Comparison of ENCODE assay signal across 1 cellular context in the genomic region with DNA sequence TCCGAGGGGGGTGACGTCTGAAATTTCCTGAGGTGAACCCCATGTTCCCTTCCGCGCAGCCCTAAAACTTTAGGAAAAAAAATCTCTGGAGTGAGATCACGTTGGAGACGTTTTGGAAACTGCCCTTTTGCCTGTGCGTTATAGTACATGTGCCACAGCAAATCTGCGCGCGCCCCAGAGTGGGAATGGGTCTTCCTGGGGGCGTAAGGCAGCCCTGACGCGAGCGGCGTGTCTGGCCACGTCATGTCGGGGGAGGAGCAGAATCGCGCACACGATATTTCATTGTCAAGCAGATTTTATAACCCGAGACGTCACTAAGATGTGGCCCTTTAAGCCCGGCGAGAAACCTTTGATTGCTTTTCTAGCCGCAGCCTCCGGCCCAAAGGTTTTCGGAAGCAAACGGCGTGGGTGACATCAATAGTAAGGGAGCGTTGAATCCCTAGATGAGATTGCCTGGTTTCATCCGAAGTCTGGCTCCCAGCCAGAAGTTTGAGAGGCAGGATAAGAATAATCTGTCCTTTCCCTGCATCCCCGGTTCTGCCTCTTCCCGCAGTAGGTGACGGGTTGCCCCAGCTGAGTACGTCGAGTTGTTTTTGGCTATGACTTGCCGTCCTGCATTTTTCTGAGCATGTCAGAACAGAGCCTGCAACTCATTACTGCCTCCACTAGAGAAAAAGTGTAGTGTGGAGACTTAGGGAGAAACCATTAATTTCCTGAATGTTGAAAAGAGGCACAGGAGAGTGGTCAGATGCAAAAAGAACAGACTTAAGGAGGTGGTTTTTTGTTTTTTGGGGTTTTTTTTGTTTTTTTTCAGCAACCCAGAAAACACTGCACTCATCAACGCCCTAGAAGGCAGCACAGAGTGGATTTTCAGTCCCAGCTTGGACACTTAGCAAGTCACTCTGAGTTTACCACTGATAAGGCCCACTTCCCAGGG.
A peak's percentile ranks its signal among the peaks of the same experiment; 100 is the strongest.
TF ChIP-seq lines count a peak whose summit lies in the region.

No MANE protein-coding gene starts in this region.

TF ChIP-seq in HEK293, 187 proteins besides CTCF, POLR2A, EP300 and RAD21 (continued from another document and continues in another):
- TF ChIP-seq HOXA7 (CRISPR knock-in tag; IDR thresholded peaks at IDR 0.05; ENCODE audit: borderline replicate concordance) = no peak
- TF ChIP-seq ZNF133 (tag by site-specific recombination; IDR thresholded peaks at IDR 0.05) = no peak
- no peak for TF ChIP-seq ZNF776 (tag by site-specific recombination; IDR thresholded peaks at IDR 0.05; ENCODE audit: borderline replicate concordance)
- TF ChIP-seq ZNF416 (tag by site-specific recombination; IDR thresholded peaks at IDR 0.05) = no peak
- TF ChIP-seq ZNF202 (tag by site-specific recombination; IDR thresholded peaks at IDR 0.05; ENCODE audit: borderline replicate concordance) = no peak
- TF ChIP-seq, protein P1, sequence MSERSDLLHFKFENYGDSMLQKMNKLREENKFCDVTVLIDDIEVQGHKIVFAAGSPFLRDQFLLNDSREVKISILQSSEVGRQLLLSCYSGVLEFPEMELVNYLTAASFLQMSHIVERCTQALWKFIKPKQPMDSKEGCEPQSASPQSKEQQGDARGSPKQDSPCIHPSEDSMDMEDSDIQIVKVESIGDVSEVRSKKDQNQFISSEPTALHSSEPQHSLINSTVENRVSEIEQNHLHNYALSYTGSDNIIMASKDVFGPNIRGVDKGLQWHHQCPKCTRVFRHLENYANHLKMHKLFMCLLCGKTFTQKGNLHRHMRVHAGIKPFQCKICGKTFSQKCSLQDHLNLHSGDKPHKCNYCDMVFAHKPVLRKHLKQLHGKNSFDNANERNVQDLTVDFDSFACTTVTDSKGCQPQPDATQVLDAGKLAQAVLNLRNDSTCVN (tag by site-specific recombination; optimal IDR thresholded peaks at IDR 0.05) = peak; percentile 51
- TF ChIP-seq ZNF214 (tag by site-specific recombination; IDR thresholded peaks at IDR 0.05; ENCODE audit: borderline replicate concordance) = no peak
- TF ChIP-seq ZNF585B (tag by site-specific recombination; IDR thresholded peaks at IDR 0.05) = no peak
- no peak for TF ChIP-seq ZNF23 (tag by site-specific recombination; IDR thresholded peaks at IDR 0.05; ENCODE audit: borderline replicate concordance)
- TF ChIP-seq ZNF707 (tag by site-specific recombination; IDR thresholded peaks at IDR 0.05) = no peak
- TF ChIP-seq, protein P2, sequence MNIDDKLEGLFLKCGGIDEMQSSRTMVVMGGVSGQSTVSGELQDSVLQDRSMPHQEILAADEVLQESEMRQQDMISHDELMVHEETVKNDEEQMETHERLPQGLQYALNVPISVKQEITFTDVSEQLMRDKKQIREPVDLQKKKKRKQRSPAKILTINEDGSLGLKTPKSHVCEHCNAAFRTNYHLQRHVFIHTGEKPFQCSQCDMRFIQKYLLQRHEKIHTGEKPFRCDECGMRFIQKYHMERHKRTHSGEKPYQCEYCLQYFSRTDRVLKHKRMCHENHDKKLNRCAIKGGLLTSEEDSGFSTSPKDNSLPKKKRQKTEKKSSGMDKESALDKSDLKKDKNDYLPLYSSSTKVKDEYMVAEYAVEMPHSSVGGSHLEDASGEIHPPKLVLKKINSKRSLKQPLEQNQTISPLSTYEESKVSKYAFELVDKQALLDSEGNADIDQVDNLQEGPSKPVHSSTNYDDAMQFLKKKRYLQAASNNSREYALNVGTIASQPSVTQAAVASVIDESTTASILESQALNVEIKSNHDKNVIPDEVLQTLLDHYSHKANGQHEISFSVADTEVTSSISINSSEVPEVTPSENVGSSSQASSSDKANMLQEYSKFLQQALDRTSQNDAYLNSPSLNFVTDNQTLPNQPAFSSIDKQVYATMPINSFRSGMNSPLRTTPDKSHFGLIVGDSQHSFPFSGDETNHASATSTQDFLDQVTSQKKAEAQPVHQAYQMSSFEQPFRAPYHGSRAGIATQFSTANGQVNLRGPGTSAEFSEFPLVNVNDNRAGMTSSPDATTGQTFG (tag by site-specific recombination; IDR thresholded peaks at IDR 0.05; ENCODE audit: borderline replicate concordance) = no peak
- TF ChIP-seq ZNF558 (tag by site-specific recombination; IDR thresholded peaks at IDR 0.05) = 0 out of 2 replicates have a peak, but pooled peaks have one; percentile 15
- peak; percentile 34; the same call in 1 of the 2 replicates for TF ChIP-seq ZNF335 (tag by site-specific recombination; conservative IDR thresholded peaks at IDR 0.05)
- no peak for TF ChIP-seq GLI4 (tag by site-specific recombination; IDR thresholded peaks at IDR 0.05)
- TF ChIP-seq REPIN1 (tag by site-specific recombination; IDR thresholded peaks at IDR 0.05; ENCODE audit: low read depth) = no peak
- TF ChIP-seq, protein P3, sequence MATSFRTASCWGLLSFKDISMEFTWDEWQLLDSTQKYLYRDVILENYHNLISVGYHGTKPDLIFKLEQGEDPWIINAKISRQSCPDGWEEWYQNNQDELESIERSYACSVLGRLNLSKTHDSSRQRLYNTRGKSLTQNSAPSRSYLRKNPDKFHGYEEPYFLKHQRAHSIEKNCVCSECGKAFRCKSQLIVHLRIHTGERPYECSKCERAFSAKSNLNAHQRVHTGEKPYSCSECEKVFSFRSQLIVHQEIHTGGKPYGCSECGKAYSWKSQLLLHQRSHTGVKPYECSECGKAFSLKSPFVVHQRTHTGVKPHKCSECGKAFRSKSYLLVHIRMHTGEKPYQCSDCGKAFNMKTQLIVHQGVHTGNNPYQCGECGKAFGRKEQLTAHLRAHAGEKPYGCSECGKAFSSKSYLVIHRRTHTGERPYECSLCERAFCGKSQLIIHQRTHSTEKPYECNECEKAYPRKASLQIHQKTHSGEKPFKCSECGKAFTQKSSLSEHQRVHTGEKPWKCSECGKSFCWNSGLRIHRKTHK (tag by site-specific recombination; IDR thresholded peaks at IDR 0.05) = no peak
- no peak for TF ChIP-seq ZSCAN23 (tag by site-specific recombination; IDR thresholded peaks at IDR 0.05)
- TF ChIP-seq, protein P4, sequence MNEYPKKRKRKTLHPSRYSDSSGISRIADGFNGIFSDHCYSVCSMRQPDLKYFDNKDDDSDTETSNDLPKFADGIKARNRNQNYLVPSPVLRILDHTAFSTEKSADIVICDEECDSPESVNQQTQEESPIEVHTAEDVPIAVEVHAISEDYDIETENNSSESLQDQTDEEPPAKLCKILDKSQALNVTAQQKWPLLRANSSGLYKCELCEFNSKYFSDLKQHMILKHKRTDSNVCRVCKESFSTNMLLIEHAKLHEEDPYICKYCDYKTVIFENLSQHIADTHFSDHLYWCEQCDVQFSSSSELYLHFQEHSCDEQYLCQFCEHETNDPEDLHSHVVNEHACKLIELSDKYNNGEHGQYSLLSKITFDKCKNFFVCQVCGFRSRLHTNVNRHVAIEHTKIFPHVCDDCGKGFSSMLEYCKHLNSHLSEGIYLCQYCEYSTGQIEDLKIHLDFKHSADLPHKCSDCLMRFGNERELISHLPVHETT (tag by site-specific recombination; IDR thresholded peaks at IDR 0.05) = no peak; the same call in 1 of the 2 replicates
- no peak for TF ChIP-seq ZNF549 (tag by site-specific recombination; IDR thresholded peaks at IDR 0.05)
- TF ChIP-seq, protein P5, sequence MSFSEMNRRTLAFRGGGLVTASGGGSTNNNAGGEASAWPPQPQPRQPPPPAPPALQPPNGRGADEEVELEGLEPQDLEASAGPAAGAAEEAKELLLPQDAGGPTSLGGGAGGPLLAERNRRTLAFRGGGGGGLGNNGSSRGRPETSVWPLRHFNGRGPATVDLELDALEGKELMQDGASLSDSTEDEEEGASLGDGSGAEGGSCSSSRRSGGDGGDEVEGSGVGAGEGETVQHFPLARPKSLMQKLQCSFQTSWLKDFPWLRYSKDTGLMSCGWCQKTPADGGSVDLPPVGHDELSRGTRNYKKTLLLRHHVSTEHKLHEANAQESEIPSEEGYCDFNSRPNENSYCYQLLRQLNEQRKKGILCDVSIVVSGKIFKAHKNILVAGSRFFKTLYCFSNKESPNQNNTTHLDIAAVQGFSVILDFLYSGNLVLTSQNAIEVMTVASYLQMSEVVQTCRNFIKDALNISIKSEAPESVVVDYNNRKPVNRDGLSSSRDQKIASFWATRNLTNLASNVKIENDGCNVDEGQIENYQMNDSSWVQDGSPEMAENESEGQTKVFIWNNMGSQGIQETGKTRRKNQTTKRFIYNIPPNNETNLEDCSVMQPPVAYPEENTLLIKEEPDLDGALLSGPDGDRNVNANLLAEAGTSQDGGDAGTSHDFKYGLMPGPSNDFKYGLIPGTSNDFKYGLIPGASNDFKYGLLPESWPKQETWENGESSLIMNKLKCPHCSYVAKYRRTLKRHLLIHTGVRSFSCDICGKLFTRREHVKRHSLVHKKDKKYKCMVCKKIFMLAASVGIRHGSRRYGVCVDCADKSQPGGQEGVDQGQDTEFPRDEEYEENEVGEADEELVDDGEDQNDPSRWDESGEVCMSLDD (tag by site-specific recombination; IDR thresholded peaks at IDR 0.05) = no peak
- TF ChIP-seq, protein P6, sequence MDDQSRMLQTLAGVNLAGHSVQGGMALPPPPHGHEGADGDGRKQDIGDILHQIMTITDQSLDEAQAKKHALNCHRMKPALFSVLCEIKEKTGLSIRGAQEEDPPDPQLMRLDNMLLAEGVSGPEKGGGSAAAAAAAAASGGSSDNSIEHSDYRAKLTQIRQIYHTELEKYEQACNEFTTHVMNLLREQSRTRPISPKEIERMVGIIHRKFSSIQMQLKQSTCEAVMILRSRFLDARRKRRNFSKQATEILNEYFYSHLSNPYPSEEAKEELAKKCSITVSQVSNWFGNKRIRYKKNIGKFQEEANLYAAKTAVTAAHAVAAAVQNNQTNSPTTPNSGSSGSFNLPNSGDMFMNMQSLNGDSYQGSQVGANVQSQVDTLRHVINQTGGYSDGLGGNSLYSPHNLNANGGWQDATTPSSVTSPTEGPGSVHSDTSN (CRISPR knock-in tag; IDR thresholded peaks at IDR 0.05) = peak; percentile 52; the same call in 1 of the 2 replicates
- TF ChIP-seq ZNF24 (tag by site-specific recombination; IDR thresholded peaks at IDR 0.05) = no peak
- TF ChIP-seq KLF8 (tag by site-specific recombination; IDR thresholded peaks at IDR 0.05) = peak; percentile 86; the same call in 1 of the 2 replicates
- TF ChIP-seq ZSCAN30 (tag by site-specific recombination; IDR thresholded peaks at IDR 0.05) = no peak; the same call in 1 of the 2 replicates
- TF ChIP-seq ZNF274 (IDR thresholded peaks at IDR 0.05; ENCODE audit: low read length) = no peak
- no peak for TF ChIP-seq ZNF274 (tag by site-specific recombination; IDR thresholded peaks at IDR 0.05; ENCODE audit: borderline replicate concordance)
- TF ChIP-seq, protein P7, sequence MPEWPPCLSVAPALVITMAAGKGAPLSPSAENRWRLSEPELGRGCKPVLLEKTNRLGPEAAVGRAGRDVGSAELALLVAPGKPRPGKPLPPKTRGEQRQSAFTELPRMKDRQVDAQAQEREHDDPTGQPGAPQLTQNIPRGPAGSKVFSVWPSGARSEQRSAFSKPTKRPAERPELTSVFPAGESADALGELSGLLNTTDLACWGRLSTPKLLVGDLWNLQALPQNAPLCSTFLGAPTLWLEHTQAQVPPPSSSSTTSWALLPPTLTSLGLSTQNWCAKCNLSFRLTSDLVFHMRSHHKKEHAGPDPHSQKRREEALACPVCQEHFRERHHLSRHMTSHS (tag by site-specific recombination; IDR thresholded peaks at IDR 0.05) = no peak
- TF ChIP-seq ZNF140 (tag by site-specific recombination; IDR thresholded peaks at IDR 0.05) = no peak
- TF ChIP-seq ZNF510 (tag by site-specific recombination; IDR thresholded peaks at IDR 0.05; ENCODE audit: insufficient replicate concordance) = no peak
- TF ChIP-seq, protein P8, sequence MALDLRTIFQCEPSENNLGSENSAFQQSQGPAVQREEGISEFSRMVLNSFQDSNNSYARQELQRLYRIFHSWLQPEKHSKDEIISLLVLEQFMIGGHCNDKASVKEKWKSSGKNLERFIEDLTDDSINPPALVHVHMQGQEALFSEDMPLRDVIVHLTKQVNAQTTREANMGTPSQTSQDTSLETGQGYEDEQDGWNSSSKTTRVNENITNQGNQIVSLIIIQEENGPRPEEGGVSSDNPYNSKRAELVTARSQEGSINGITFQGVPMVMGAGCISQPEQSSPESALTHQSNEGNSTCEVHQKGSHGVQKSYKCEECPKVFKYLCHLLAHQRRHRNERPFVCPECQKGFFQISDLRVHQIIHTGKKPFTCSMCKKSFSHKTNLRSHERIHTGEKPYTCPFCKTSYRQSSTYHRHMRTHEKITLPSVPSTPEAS (tag by site-specific recombination; IDR thresholded peaks at IDR 0.05) = no peak
- TF ChIP-seq KLF16 (tag by site-specific recombination; IDR thresholded peaks at IDR 0.05) = no peak; the same call in 1 of the 2 replicates
- TF ChIP-seq KLF7 (tag by site-specific recombination; IDR thresholded peaks at IDR 0.05; ENCODE audit: borderline replicate concordance) = no peak
- TF ChIP-seq, protein P9, sequence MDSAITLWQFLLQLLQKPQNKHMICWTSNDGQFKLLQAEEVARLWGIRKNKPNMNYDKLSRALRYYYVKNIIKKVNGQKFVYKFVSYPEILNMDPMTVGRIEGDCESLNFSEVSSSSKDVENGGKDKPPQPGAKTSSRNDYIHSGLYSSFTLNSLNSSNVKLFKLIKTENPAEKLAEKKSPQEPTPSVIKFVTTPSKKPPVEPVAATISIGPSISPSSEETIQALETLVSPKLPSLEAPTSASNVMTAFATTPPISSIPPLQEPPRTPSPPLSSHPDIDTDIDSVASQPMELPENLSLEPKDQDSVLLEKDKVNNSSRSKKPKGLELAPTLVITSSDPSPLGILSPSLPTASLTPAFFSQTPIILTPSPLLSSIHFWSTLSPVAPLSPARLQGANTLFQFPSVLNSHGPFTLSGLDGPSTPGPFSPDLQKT (IDR thresholded peaks at IDR 0.05; ENCODE audit: borderline replicate concordance, low read depth, low read length) = no peak
- TF ChIP-seq ZNF600 (tag by site-specific recombination; IDR thresholded peaks at IDR 0.05) = peak; percentile 91
- no peak for TF ChIP-seq SCRT1 (tag by site-specific recombination; IDR thresholded peaks at IDR 0.05; ENCODE audit: borderline replicate concordance)
- no peak for TF ChIP-seq TRIM28 (IDR thresholded peaks at IDR 0.05; ENCODE audit: borderline replicate concordance, low read length)
- TF ChIP-seq ZBTB17 (tag by site-specific recombination; IDR thresholded peaks at IDR 0.05) = peak; percentile 81
- TF ChIP-seq ZNF660 (tag by site-specific recombination; IDR thresholded peaks at IDR 0.05) = peak; percentile 78
- no peak for TF ChIP-seq ZBTB1 (tag by site-specific recombination; IDR thresholded peaks at IDR 0.05)
- TF ChIP-seq, protein P10, sequence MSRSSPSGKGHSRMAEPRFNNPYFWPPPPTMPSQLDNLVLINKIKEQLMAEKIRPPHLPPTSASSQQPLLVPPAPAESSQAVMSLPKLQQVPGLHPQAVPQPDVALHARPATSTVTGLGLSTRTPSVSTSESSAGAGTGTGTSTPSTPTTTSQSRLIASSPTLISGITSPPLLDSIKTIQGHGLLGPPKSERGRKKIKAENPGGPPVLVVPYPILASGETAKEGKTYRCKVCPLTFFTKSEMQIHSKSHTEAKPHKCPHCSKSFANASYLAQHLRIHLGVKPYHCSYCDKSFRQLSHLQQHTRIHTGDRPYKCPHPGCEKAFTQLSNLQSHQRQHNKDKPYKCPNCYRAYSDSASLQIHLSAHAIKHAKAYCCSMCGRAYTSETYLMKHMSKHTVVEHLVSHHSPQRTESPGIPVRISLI (tag by site-specific recombination; IDR thresholded peaks at IDR 0.05) = no peak
- TF ChIP-seq ZNF221 (tag by site-specific recombination; IDR thresholded peaks at IDR 0.05; ENCODE audit: borderline replicate concordance) = no peak
- no peak for TF ChIP-seq ZNF670 (tag by site-specific recombination; IDR thresholded peaks at IDR 0.05; ENCODE audit: low read depth)
- no peak for TF ChIP-seq ZBTB8A (tag by site-specific recombination; IDR thresholded peaks at IDR 0.05)
- TF ChIP-seq ZNF394 (tag by site-specific recombination; IDR thresholded peaks at IDR 0.05; ENCODE audit: borderline replicate concordance) = no peak
- TF ChIP-seq ZNF791 (tag by site-specific recombination; IDR thresholded peaks at IDR 0.05) = no peak
- no peak for TF ChIP-seq HOXD13 (CRISPR knock-in tag; IDR thresholded peaks at IDR 0.05; ENCODE audit: borderline replicate concordance)
